ENCODE assay signal across 19 cellular contexts in genomic region chr22:30883586-30884145, GRCh38.
"Had no signal": no experiment of that assay in that cellular context is flagged by ENCODE, and none has a peak within 500 bp of the region (broad histone marks: within the 10 kb centered on the region; RNA-seq: fewer than 3 reads in every experiment).

No MANE protein-coding gene starts in this region.

- H3K4me3 Mint-ChIP-seq: dendritic cell treated with granulocyte-macrophage colony-stimulating factor and Interleukin-4, amounts not matched to agents 40 ng/mL and 50 ng/mL, for 4 days; effector memory CD8-positive, alpha-beta T cell; naive B cell; nephron; stimulated activated naive B cell treated with anti-CD40 and anti-IgM and Interleukin-4, amounts not matched to agents 10 μg/mL and 1 μg/mL and 100 μg/mL, for 72 hours; stimulated activated naive CD8-positive, alpha-beta T cell treated with anti-CD3 and anti-CD28 coated beads, Interleukin-15, amount 100 ng/mL, for 72 hours had no signal

- H3K36me3 Mint-ChIP-seq: naive B cell; stimulated activated naive B cell treated with anti-CD40 and anti-IgM and Interleukin-4, amounts not matched to agents 10 μg/mL and 1 μg/mL and 100 μg/mL, for 72 hours had no signal

- H3K9me3 Mint-ChIP-seq: dendritic cell treated with granulocyte-macrophage colony-stimulating factor and Interleukin-4, amounts not matched to agents 40 ng/mL and 50 ng/mL, for 4 days; effector memory CD8-positive, alpha-beta T cell; naive B cell; nephron; stimulated activated naive B cell treated with anti-CD40 and anti-IgM and Interleukin-4, amounts not matched to agents 10 μg/mL and 1 μg/mL and 100 μg/mL, for 72 hours; stimulated activated naive CD8-positive, alpha-beta T cell treated with anti-CD3 and anti-CD28 coated beads, Interleukin-15, amount 100 ng/mL, for 72 hours had no signal

- H3K4me1 ChIP-seq: gastrocnemius medialis, tibial nerve had no signal

- DNase-seq: cerebellar nuclear complex; effector memory CD8-positive, alpha-beta T cell; gastrocnemius medialis; naive B cell; stimulated activated CD4-positive, alpha-beta T cell treated with anti-CD3 and anti-CD28 coated beads, Interleukin-2, amount 100 ng/mL, for 24 hours; stimulated activated CD4-positive, alpha-beta T cell treated with anti-CD3 and anti-CD28 coated beads, Interleukin-4, amount 100 ng/mL, for 4 hours; stimulated activated naive B cell treated with anti-CD40 and anti-IgM and Interleukin-4, amounts not matched to agents 10 μg/mL and 1 μg/mL and 100 μg/mL, for 72 hours; stimulated activated naive CD8-positive, alpha-beta T cell treated with anti-CD3 and anti-CD28 coated beads, Interleukin-15, amount 100 ng/mL, for 72 hours; testis had no signal

- H3K9me3 ChIP-seq: esophagus muscularis mucosa, gastrocnemius medialis, neutrophil, testis, tibial nerve had no signal

- H3K4me3 ChIP-seq: cardiac muscle cell, esophagus muscularis mucosa, gastrocnemius medialis, lung, testis, tibial nerve had no signal

- H3K36me3 ChIP-seq: cardiac muscle cell, gastrocnemius medialis, neutrophil had no signal

- H3K27ac ChIP-seq: cardiac muscle cell, epithelial cell of prostate, esophagus muscularis mucosa, gastrocnemius medialis, neutrophil, testis, tibial nerve had no signal

- H3K4me1 Mint-ChIP-seq: naive B cell; stimulated activated naive B cell treated with anti-CD40 and anti-IgM and Interleukin-4, amounts not matched to agents 10 μg/mL and 1 μg/mL and 100 μg/mL, for 72 hours; stimulated activated naive CD8-positive, alpha-beta T cell treated with anti-CD3 and anti-CD28 coated beads, Interleukin-15, amount 100 ng/mL, for 72 hours had no signal

- H3K27ac Mint-ChIP-seq: dendritic cell treated with granulocyte-macrophage colony-stimulating factor and Interleukin-4, amounts not matched to agents 40 ng/mL and 50 ng/mL, for 4 days; effector memory CD8-positive, alpha-beta T cell; progenitor cell of endocrine pancreas; stimulated activated naive B cell treated with anti-CD40 and anti-IgM and Interleukin-4, amounts not matched to agents 10 μg/mL and 1 μg/mL and 100 μg/mL, for 72 hours had no signal

- H3K27me3 ChIP-seq: cardiac muscle cell, esophagus muscularis mucosa, gastrocnemius medialis, neutrophil, testis, tibial nerve had no signal

- H3K27me3 Mint-ChIP-seq: dendritic cell treated with granulocyte-macrophage colony-stimulating factor and Interleukin-4, amounts not matched to agents 40 ng/mL and 50 ng/mL, for 4 days; stimulated activated naive CD8-positive, alpha-beta T cell treated with anti-CD3 and anti-CD28 coated beads, Interleukin-15, amount 100 ng/mL, for 72 hours had no signal

- ATAC-seq: effector memory CD8-positive, alpha-beta T cell; gastrocnemius medialis; sciatic nerve; stimulated activated naive B cell treated with anti-CD40 and anti-IgM and Interleukin-4, amounts not matched to agents 10 μg/mL and 1 μg/mL and 100 μg/mL, for 72 hours; stimulated activated naive CD8-positive, alpha-beta T cell treated with anti-CD3 and anti-CD28 coated beads, Interleukin-15, amount 100 ng/mL, for 72 hours had no signal
